16 cellular contexts compared by ENCODE assay signal in genomic region chr12:47343684-47344567, GRCh38.
DNase-seq lines count a peak whose midpoint lies in the region; TF ChIP-seq lines count a peak whose summit lies in the region.
"Had no signal": no experiment of that assay in that cellular context is flagged by ENCODE, and none has a peak within 500 bp of the region (broad histone marks: within the 10 kb centered on the region; RNA-seq: fewer than 3 reads in every experiment).

No MANE protein-coding gene starts in this region.

- peak overlapping the region; percentile 78 for H3K27ac Mint-ChIP-seq in activated CD4-positive, alpha-beta memory T cell treated with anti-CD3 and anti-CD28 coated beads for 36 hours
- no peak overlapping the region for H3K27ac Mint-ChIP-seq in activated CD4-positive, alpha-beta memory T cell treated with anti-CD3 and anti-CD28 coated beads, Interleukin-2, amount 10 ng/mL, durations not matched to agents 7 days and 5 days
- H3K27ac Mint-ChIP-seq in chondrocyte (ENCODE audit: unreplicated experiment), result peak overlapping the region; percentile 27
- H3K27ac Mint-ChIP-seq: dendritic cell treated with granulocyte-macrophage colony-stimulating factor and Interleukin-4, amounts not matched to agents 40 ng/mL and 50 ng/mL, for 4 days; stimulated activated effector memory CD8-positive, alpha-beta T cell treated with anti-CD3 and anti-CD28 coated beads, Interleukin-12 subunit alpha, Interleukin-12 subunit beta, amount 100 ng/mL, for 72 hours had no signal

- H3K9me2 ChIP-seq in Karpas-422 (replicated peaks; ENCODE audit: insufficient read depth, low read length), result no peaks in the 10 kb centered on the region
- H3K9me2 ChIP-seq: SK-N-SH had no signal

- H3K36me3 ChIP-seq in Karpas-422 (ENCODE audit: insufficient read depth, low read length) (no peaks in the 10 kb centered on the region), tibial artery (no peaks in the 10 kb centered on the region)
- H3K36me3 ChIP-seq: sigmoid colon, uterus had no signal

- H2AFZ ChIP-seq in Karpas-422 (ENCODE audit: low read length), result no peak overlapping the region

- H3K27ac ChIP-seq in Karpas-422 (ENCODE audit: low read length), result no peak overlapping the region
- H3K27ac ChIP-seq in tibial artery, result no peak overlapping the region
- H3K27ac ChIP-seq: sigmoid colon, uterus had no signal

- H3K27me3 ChIP-seq in Karpas-422 (ENCODE audit: low read length) (no peaks in the 10 kb centered on the region), tibial artery (no peaks in the 10 kb centered on the region)
- H3K27me3 ChIP-seq: sigmoid colon, uterus had no signal

- POLR2A ChIA-PET in activated CD4-positive, alpha-beta memory T cell treated with anti-CD3 and anti-CD28 coated beads for 36 hours (lab: Charles Lee), result no interaction called here
- POLR2A ChIA-PET in activated CD4-positive, alpha-beta memory T cell treated with anti-CD3 and anti-CD28 coated beads, Interleukin-2, amount 10 ng/mL, durations not matched to agents 7 days and 5 days (lab: Charles Lee), result no interaction called here

- H3K4me3 Mint-ChIP-seq in activated CD4-positive, alpha-beta memory T cell treated with anti-CD3 and anti-CD28 coated beads for 36 hours, result no peak overlapping the region
- no peak overlapping the region for H3K4me3 Mint-ChIP-seq in activated CD4-positive, alpha-beta memory T cell treated with anti-CD3 and anti-CD28 coated beads, Interleukin-2, amount 10 ng/mL, durations not matched to agents 7 days and 5 days
- H3K4me3 Mint-ChIP-seq in chondrocyte (ENCODE audit: unreplicated experiment), result no peak overlapping the region
- H3K4me3 Mint-ChIP-seq: dendritic cell treated with granulocyte-macrophage colony-stimulating factor and Interleukin-4, amounts not matched to agents 40 ng/mL and 50 ng/mL, for 4 days; stimulated activated effector memory CD8-positive, alpha-beta T cell treated with anti-CD3 and anti-CD28 coated beads, Interleukin-12 subunit alpha, Interleukin-12 subunit beta, amount 100 ng/mL, for 72 hours had no signal

- peaks cover 3% of the 10 kb centered on the region for H3K9me3 Mint-ChIP-seq in activated CD4-positive, alpha-beta memory T cell treated with anti-CD3 and anti-CD28 coated beads for 36 hours
- H3K9me3 Mint-ChIP-seq in activated CD4-positive, alpha-beta memory T cell treated with anti-CD3 and anti-CD28 coated beads, Interleukin-2, amount 10 ng/mL, durations not matched to agents 7 days and 5 days, result peaks cover under 1% of the 10 kb centered on the region
- H3K9me3 Mint-ChIP-seq in chondrocyte (ENCODE audit: low read depth), result no peaks in the 10 kb centered on the region
- H3K9me3 Mint-ChIP-seq: dendritic cell treated with granulocyte-macrophage colony-stimulating factor and Interleukin-4, amounts not matched to agents 40 ng/mL and 50 ng/mL, for 4 days; stimulated activated effector memory CD8-positive, alpha-beta T cell treated with anti-CD3 and anti-CD28 coated beads, Interleukin-12 subunit alpha, Interleukin-12 subunit beta, amount 100 ng/mL, for 72 hours had no signal

- CTCF ChIA-PET in activated CD4-positive, alpha-beta memory T cell treated with anti-CD3 and anti-CD28 coated beads for 36 hours (lab: Charles Lee), result no interaction called here
- CTCF ChIA-PET in activated CD4-positive, alpha-beta memory T cell treated with anti-CD3 and anti-CD28 coated beads, Interleukin-2, amount 10 ng/mL, durations not matched to agents 7 days and 5 days (lab: Charles Lee), result interaction anchor here (0.6 kb wide), 1 partner anchor 1718 kb away, joined by 3 read pairs; no protein-coding TSS in a partner anchor

- H3K79me2 ChIP-seq in Karpas-422 (ENCODE audit: low read length), result no peaks in the 10 kb centered on the region

- no peak overlapping the region for H3K9ac ChIP-seq in Karpas-422 (ENCODE audit: low read length)
- H3K9ac ChIP-seq: SK-N-SH had no signal

- H4K20me1 ChIP-seq in Karpas-422 (ENCODE audit: insufficient read depth, low read depth, low read length), result no peaks in the 10 kb centered on the region

- DNase-seq in activated CD4-positive, alpha-beta memory T cell treated with anti-CD3 and anti-CD28 coated beads for 36 hours, result no peak
- DNase-seq in activated CD4-positive, alpha-beta memory T cell treated with anti-CD3 and anti-CD28 coated beads, Interleukin-2, amount 10 ng/mL, durations not matched to agents 7 days and 5 days, result no peak
- DNase-seq in LHCN-M2 (ENCODE audit: low read depth) (peak; percentile 6), chondrocyte (ENCODE audit: low spot score) (no peak), skeletal muscle cell (ENCODE audit: low read depth) (peak; percentile 36), Karpas-422 (no peak), AG20443 (ENCODE audit: low spot score) (no peak), tibial artery (no peak)
- DNase-seq: KBM-7, NCI-H1436 treated with DMSO at 0.1 percent for 48 hours, NCI-H446 treated with DMSO at 0.1 percent for 48 hours, sigmoid colon, SK-N-SH, uterus had no signal

- H3K4me1 ChIP-seq in Karpas-422 (ENCODE audit: low read length) (peaks cover 7% of the 10 kb centered on the region; the same call in 1 of the 2 replicates), tibial artery (no peaks in the 10 kb centered on the region)
- H3K4me1 ChIP-seq: sigmoid colon, uterus had no signal

- H3K27me3 Mint-ChIP-seq in activated CD4-positive, alpha-beta memory T cell treated with anti-CD3 and anti-CD28 coated beads for 36 hours, result no peaks in the 10 kb centered on the region
- no peaks in the 10 kb centered on the region for H3K27me3 Mint-ChIP-seq in activated CD4-positive, alpha-beta memory T cell treated with anti-CD3 and anti-CD28 coated beads, Interleukin-2, amount 10 ng/mL, durations not matched to agents 7 days and 5 days
- no peaks in the 10 kb centered on the region for H3K27me3 Mint-ChIP-seq in chondrocyte (ENCODE audit: low read depth)
- H3K27me3 Mint-ChIP-seq: dendritic cell treated with granulocyte-macrophage colony-stimulating factor and Interleukin-4, amounts not matched to agents 40 ng/mL and 50 ng/mL, for 4 days had no signal

- H3K36me3 Mint-ChIP-seq in activated CD4-positive, alpha-beta memory T cell treated with anti-CD3 and anti-CD28 coated beads for 36 hours, result peaks cover 11% of the 10 kb centered on the region
- peaks cover under 1% of the 10 kb centered on the region for H3K36me3 Mint-ChIP-seq in activated CD4-positive, alpha-beta memory T cell treated with anti-CD3 and anti-CD28 coated beads, Interleukin-2, amount 10 ng/mL, durations not matched to agents 7 days and 5 days (ENCODE audit: low read depth)
- no peaks in the 10 kb centered on the region for H3K36me3 Mint-ChIP-seq in chondrocyte (ENCODE audit: low read depth)
- H3K36me3 Mint-ChIP-seq: stimulated activated effector memory CD8-positive, alpha-beta T cell treated with anti-CD3 and anti-CD28 coated beads, Interleukin-12 subunit alpha, Interleukin-12 subunit beta, amount 100 ng/mL, for 72 hours had no signal

- peaks cover 29% of the 10 kb centered on the region for H3K4me1 Mint-ChIP-seq in activated CD4-positive, alpha-beta memory T cell treated with anti-CD3 and anti-CD28 coated beads for 36 hours (ENCODE audit: low read depth)
- peaks cover 5% of the 10 kb centered on the region for H3K4me1 Mint-ChIP-seq in activated CD4-positive, alpha-beta memory T cell treated with anti-CD3 and anti-CD28 coated beads, Interleukin-2, amount 10 ng/mL, durations not matched to agents 7 days and 5 days
- H3K4me1 Mint-ChIP-seq in chondrocyte (ENCODE audit: low read depth), result peaks cover 5% of the 10 kb centered on the region

- intact Hi-C loops in activated CD4-positive, alpha-beta memory T cell treated with anti-CD3 and anti-CD28 coated beads for 36 hours (cut with micrococcal nuclease), result no loop called here
- intact Hi-C loops in tibial artery (cut with DNase I; ENCODE audit: low total_unique reads), result no loop called here

- no peak overlapping the region for H3K4me2 ChIP-seq in Karpas-422 (ENCODE audit: low read depth, low read length, poor library complexity, severe bottlenecking)
- H3K4me2 ChIP-seq: SK-N-SH had no signal

- TF ChIP-seq CTCF in chondrocyte (IDR thresholded peaks at IDR 0.05) (no peak), tibial artery (IDR thresholded peaks at IDR 0.05) (no peak)

- H3K4me3 ChIP-seq in skeletal muscle cell (ENCODE audit: low read depth, low read length) (no peak overlapping the region), Karpas-422 (ENCODE audit: low read length) (no peak overlapping the region), tibial artery (no peak overlapping the region)
- H3K4me3 ChIP-seq: sigmoid colon, uterus had no signal

- no peaks in the 10 kb centered on the region for H3K9me3 ChIP-seq in Karpas-422 (ENCODE audit: low read length)
- no peaks in the 10 kb centered on the region for H3K9me3 ChIP-seq in tibial artery
- H3K9me3 ChIP-seq: sigmoid colon, SK-N-SH, uterus had no signal

Comparison
In these comparisons a context has a peak if more than half of its experiments do, and no peak if none do; other contexts are left out.
1. DNase-seq: peak in LHCN-M2 (single experiment) and skeletal muscle cell (single experiment); none in activated CD4-positive, alpha-beta memory T cell treated with anti-CD3 and anti-CD28 coated beads for 36 hours (single experiment), activated CD4-positive, alpha-beta memory T cell treated with anti-CD3 and anti-CD28 coated beads, Interleukin-2, amount 10 ng/mL, durations not matched to agents 7 days and 5 days (single experiment), chondrocyte (single experiment), Karpas-422 (single experiment), AG20443 (single experiment) and tibial artery (0 of 2).